ENCODE assay signal across 15 cellular contexts in the genomic region with DNA sequence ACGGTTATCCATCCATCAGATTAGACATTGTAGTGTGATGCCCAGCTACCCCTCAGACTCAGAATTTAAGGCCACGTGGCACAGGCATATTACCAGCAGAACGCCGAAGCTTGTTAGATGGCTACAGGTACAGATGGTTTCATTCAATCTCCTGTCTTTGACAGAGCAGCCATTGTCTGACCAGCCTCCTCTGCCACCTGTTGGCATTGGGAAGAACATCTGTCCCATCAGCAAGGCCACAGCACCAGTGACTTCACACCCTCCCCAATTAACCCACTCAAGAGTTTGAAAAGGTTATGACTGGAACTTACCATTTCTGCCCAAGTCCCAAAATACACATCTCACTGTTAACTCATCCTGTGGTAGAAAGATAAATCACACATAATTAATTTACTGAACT. TPM values are rescaled to one million over a fixed set of nuclear protein-coding genes. Genes with fewer than 3 reads are reported as not detected.
DNase-seq lines count a peak whose midpoint lies in the region; ATAC-seq and TF ChIP-seq lines count a peak whose summit lies in the region.
"Had no signal": no experiment of that assay in that cellular context is flagged by ENCODE, and none has a peak within 500 bp of the region (broad histone marks: within the 10 kb centered on the region; RNA-seq: fewer than 3 reads in every experiment).

No MANE protein-coding gene starts in this region.

- no peak for TF ChIP-seq POLR2A in NB4 (IDR thresholded peaks at IDR 0.05; ENCODE audit: extremely low read depth, insufficient read length)

- no peaks in the 10 kb centered on the region for H3K4me1 ChIP-seq in colonic mucosa

- H3K9ac ChIP-seq in colonic mucosa (ENCODE audit: low read depth in 2 of 2, low read length in 2 of 2): no peak overlapping the region

- H3K4me3 ChIP-seq in GM06990 (replicated peaks; ENCODE audit: low read depth, low read length) (no peak overlapping the region), NB4 (ENCODE audit: low read depth, low read length) (no peak overlapping the region), colonic mucosa (no peak overlapping the region)

- no peak for ATAC-seq in omental fat pad (ENCODE audit: low FRiP score)
- ATAC-seq: right cardiac atrium, Right ventricle myocardium inferior had no signal

- H3K27me3 ChIP-seq in GM06990 (replicated peaks; ENCODE audit: control insufficient read depth, insufficient read depth, low read length): no peaks in the 10 kb centered on the region
- no peaks in the 10 kb centered on the region for H3K27me3 ChIP-seq in colonic mucosa

- TF ChIP-seq CTCF in C4-2B (conservative IDR thresholded peaks at IDR 0.05) (peak; percentile 14; the same call in 1 of the 2 replicates), GM06990 (IDR thresholded peaks at IDR 0.05; ENCODE audit: insufficient read depth, low read length, poor library complexity, severe bottlenecking) (peak; percentile 33), NB4 (IDR thresholded peaks at IDR 0.05; ENCODE audit: low read depth, low read length) (no peak), colonic mucosa (IDR thresholded peaks at IDR 0.05) (peak; percentile 17), omental fat pad (IDR thresholded peaks at IDR 0.05) (no peak)

- no peak for DNase-seq in GM06990 (ENCODE audit: extremely low read depth, insufficient read length)
- DNase-seq in NB4 (ENCODE audit: low read depth): peak; percentile 4
- DNase-seq in colonic mucosa: no peak
- DNase-seq in kidney tubule cell (ENCODE audit: low spot score): no peak
- DNase-seq in omental fat pad (ENCODE audit: low spot score): no peak
- no peak for DNase-seq in activated T-cell treated with anti-CD3 and anti-CD28 coated beads, Interleukin-2, amount 50 U/mL, for 1 hour
- DNase-seq: activated CD4-positive, CD25-positive, alpha-beta regulatory T cell treated with anti-CD3 and anti-CD28 coated beads, Interleukin-2, amount 50 U/mL, for 72 hours; HCEC 1CT; midbrain; NCI-H1092 treated with DMSO at 0.1 percent for 48 hours; NCI-H510A; right cardiac atrium; stimulated activated CD4-positive, alpha-beta T cell treated with anti-CD3 and anti-CD28 coated beads, Interleukin-1b, Interleukin-23, amount 100 ng/mL, for 48 hours had no signal

- no peak overlapping the region for H3K27ac ChIP-seq in C4-2B
- H3K27ac ChIP-seq in colonic mucosa: no peak overlapping the region

- no peaks in the 10 kb centered on the region for H3K9me3 ChIP-seq in colonic mucosa

- intact Hi-C loops in colonic mucosa (cut with DNase I): loop anchor here (10.0 kb wide), 1 partner anchor 611 kb away; no protein-coding TSS in a partner anchor

- no peaks in the 10 kb centered on the region for H3K36me3 ChIP-seq in GM06990 (ENCODE audit: control insufficient read depth, insufficient read depth, low read length)
- no peaks in the 10 kb centered on the region for H3K36me3 ChIP-seq in colonic mucosa

RNA-seq across cellular contexts. Expression of gene PHKA2, which starts 22.0 kb away (rescaled TPM):
- total RNA-seq in colonic mucosa (10 to 100 TPM; 22.8 to 38.6 TPM), omental fat pad (10 to 100 TPM; 18.4 to 30.6 (median 19.9) TPM)

Comparison
In these comparisons a context has a peak if more than half of its experiments do, and no peak if none do; other contexts are left out.
1. CTCF ChIP-seq: peak in C4-2B (single experiment), GM06990 (single experiment) and colonic mucosa (single experiment); none in NB4 (single experiment) and omental fat pad (0 of 3).